9 cellular contexts compared by ENCODE assay signal in the genomic region with DNA sequence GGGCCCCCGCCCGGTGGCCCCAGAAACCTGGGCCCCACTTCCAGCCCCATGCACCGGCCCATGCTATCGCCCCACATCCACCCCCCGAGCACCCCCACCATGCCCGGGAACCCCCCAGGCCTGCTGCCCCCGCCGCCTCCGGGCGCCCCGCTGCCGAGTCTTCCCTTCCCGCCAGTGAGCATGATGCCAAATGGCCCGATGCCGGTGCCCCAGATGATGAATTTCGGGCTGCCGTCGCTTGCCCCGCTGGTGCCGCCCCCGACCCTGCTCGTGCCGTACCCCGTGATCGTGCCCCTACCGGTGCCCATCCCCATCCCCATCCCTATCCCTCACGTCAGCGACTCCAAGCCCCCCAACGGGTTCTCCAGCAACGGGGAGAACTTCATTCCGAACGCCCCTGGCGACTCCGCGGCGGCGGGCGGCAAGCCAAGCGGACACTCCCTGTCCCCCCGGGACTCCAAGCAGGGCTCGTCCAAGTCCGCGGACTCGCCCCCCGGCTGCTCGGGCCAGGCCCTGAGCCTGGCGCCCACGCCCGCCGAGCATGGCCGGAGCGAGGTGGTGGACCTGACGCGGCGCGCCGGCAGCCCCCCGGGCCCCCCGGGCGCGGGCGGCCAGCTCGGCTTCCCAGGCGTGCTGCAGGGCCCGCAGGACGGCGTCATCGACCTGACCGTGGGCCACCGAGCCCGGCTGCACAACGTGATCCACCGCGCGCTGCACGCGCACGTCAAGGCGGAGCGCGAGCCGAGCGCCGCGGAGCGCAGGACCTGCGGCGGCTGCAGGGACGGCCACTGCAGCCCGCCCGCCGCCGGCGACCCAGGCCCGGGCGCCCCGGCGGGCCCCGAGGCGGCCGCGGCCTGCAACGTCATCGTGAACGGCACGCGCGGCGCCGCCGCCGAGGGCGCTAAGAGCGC.
DNase-seq lines count a peak whose midpoint lies in the region; FAIRE-seq and TF ChIP-seq lines count a peak whose summit lies in the region.
"Had no signal": no experiment of that assay in that cellular context is flagged by ENCODE, and none has a peak within 500 bp of the region (broad histone marks: within the 10 kb centered on the region; RNA-seq: fewer than 3 reads in every experiment).

No MANE protein-coding gene starts in this region.

- H3K36me3 Mint-ChIP-seq in progenitor cell of endocrine pancreas (ENCODE audit: insufficient read depth) = peaks cover 13% of the 10 kb centered on the region

- no peaks in the 10 kb centered on the region for H3K4me1 Mint-ChIP-seq in progenitor cell of endocrine pancreas (ENCODE audit: low read depth)

- DNase-seq in GM10266 (ENCODE audit: extremely low spot score) (peak; percentile 42), frontal cortex (ENCODE audit: low spot score in 2 of 2) (peak; percentile 47 to 58), progenitor cell of endocrine pancreas (ENCODE audit: low spot score, unreplicated experiment) (peak; percentile 16), SKM-1 (lab: John Stamatoyannopoulos, UW; ENCODE audit: unreplicated experiment) (no peak), NCI-H2029 treated with DMSO at 0.1 percent for 48 hours (lab: John Stamatoyannopoulos, UW) (no peak), NCI-H510A (lab: John Stamatoyannopoulos, UW) (no peak), NCI-H1092 treated with DMSO at 0.1 percent for 48 hours (lab: John Stamatoyannopoulos, UW) (no peak)
- DNase-seq in activated CD8-positive, alpha-beta memory T cell treated with anti-CD3 and anti-CD28 coated beads, Interleukin-2, amount 50 U/mL, for 4 hours = peak; percentile 19
- DNase-seq: DMS79 treated with DMSO at 0.1 percent for 48 hours had no signal

- peaks cover 36% of the 10 kb centered on the region for H3K27me3 Mint-ChIP-seq in progenitor cell of endocrine pancreas

- H3K27ac Mint-ChIP-seq in progenitor cell of endocrine pancreas = no peak overlapping the region

- FAIRE-seq in frontal cortex (lab: Jason Lieb, UNC) = no peak

- no peaks in the 10 kb centered on the region for H3K9me3 Mint-ChIP-seq in progenitor cell of endocrine pancreas (ENCODE audit: low read depth)

- TF ChIP-seq CTCF in GM10266 (IDR thresholded peaks at IDR 0.05; ENCODE audit: control insufficient read depth, insufficient read depth, low read depth, missing control alignments) (no peak), progenitor cell of endocrine pancreas (IDR thresholded peaks at IDR 0.05; ENCODE audit: unreplicated experiment) (no peak)

- peak overlapping the region; percentile 39 for H3K4me3 Mint-ChIP-seq in progenitor cell of endocrine pancreas (ENCODE audit: low read depth)

Comparison
In these comparisons a context has a peak if more than half of its experiments do, and no peak if none do; other contexts are left out.
1. DNase-seq: peak in GM10266 (single experiment), activated CD8-positive, alpha-beta memory T cell treated with anti-CD3 and anti-CD28 coated beads, Interleukin-2, amount 50 U/mL, for 4 hours (single experiment), frontal cortex (2 of 2) and progenitor cell of endocrine pancreas (single experiment); none in SKM-1 (single experiment), NCI-H2029 treated with DMSO at 0.1 percent for 48 hours (single experiment), NCI-H510A (single experiment) and NCI-H1092 treated with DMSO at 0.1 percent for 48 hours (single experiment).